Comparison of ENCODE assay signal across 8 cellular contexts in the genomic region with DNA sequence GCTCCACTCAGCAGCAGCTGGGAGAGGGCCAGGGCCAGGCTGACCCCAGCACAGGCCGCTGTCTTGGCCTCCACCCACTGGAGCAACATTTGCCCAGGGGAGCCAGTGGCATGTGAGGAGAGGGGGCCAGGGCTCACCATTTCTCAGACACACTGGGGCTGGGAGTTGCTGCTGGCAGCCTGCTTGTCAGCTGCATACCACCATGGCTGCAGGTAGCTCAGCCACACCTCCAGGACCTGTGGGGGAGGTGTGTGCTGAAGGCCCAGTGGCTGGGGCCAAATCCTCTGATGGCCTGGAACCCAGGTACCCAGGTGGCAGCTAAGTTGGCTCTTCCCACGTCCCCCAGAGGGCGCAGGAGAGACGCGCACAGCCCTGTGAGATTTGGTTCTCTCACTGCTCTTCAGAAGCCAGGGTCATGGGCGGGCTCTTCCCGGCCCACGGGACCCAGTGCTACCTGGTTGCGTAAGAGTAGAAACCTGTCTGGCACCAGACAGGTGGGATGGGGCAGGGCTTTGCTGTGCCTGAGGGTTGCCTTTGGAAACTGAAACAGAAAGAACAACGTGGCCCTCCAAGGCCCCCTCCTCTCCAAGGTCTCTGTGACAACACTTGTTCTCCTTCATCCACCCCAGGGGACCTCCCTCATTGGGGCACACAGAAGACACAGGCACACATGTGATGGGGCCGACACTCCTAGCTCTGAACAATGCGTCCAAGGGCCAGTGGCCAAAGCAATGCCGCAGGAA.
DNase-seq lines count a peak whose midpoint lies in the region; ATAC-seq lines count a peak whose summit lies in the region.

No MANE protein-coding gene starts in this region.

- DNase-seq in DMS153 treated with DMSO at 0.1 percent for 48 hours (lab: John Stamatoyannopoulos, UW; ENCODE audit: unreplicated experiment) = peak; percentile 61
- peak; percentile 23 for DNase-seq in KG1 (lab: John Stamatoyannopoulos, UW)
- DNase-seq in RKO (ENCODE audit: low spot score) = peak; percentile 59
- peak; percentile 39 for DNase-seq in activated T-helper 1 cell treated with Interleukin-2 at 50 U/mL for 16 hours (ENCODE audit: low read depth)
- DNase-seq in globus pallidus (ENCODE audit: low spot score) = peak; percentile 31
- DNase-seq in retina = peak; percentile 48

- ATAC-seq in HG02623 (IDR thresholded peaks at IDR 0.05; ENCODE audit: unreplicated experiment) = no peak
- ATAC-seq in HG03045 (IDR thresholded peaks at IDR 0.05; ENCODE audit: unreplicated experiment) = no peak
